Comparison of ENCODE assay signal across 14 cellular contexts in genomic region chr7:27898735-27899134, GRCh38.
DNase-seq lines count a peak whose midpoint lies in the region; ATAC-seq, FAIRE-seq and TF ChIP-seq lines count a peak whose summit lies in the region.
"Had no signal": no experiment of that assay in that cellular context is flagged by ENCODE, and none has a peak within 500 bp of the region (broad histone marks: within the 10 kb centered on the region; RNA-seq: fewer than 3 reads in every experiment).

No MANE protein-coding gene starts in this region.

- H3K9me1 ChIP-seq in K562 (ENCODE audit: control insufficient read depth, insufficient read depth, low read length) = no peaks in the 10 kb centered on the region

- H4K20me1 ChIP-seq in BLaER1 treated with 17β-estradiol and CSF1 and Interleukin-3, amounts not matched to agents 10 nM and 100 nM = peaks cover 0 to 24% (median 0%) of the 10 kb centered on the region in 11 experiments; a peak in 1 of 22 replicates
- no peaks in the 10 kb centered on the region for H4K20me1 ChIP-seq in H9 (ENCODE audit: control insufficient read depth, insufficient read depth, insufficient read length)
- 0 out of 2 replicates have a peak, but pooled peaks cover 3% of the 10 kb centered on the region for H4K20me1 ChIP-seq in K562 (replicated peaks; ENCODE audit: control insufficient read depth, insufficient read depth, low read length)

- no peak overlapping the region for H3K14ac ChIP-seq in H9 (ENCODE audit: insufficient read depth, low read length)

- H4K8ac ChIP-seq in H9 (replicated peaks; ENCODE audit: insufficient read length, low read depth, low read length) = no peak overlapping the region

- no peak for TF ChIP-seq RAD21 in K562 (CRISPR knock-in tag; conservative IDR thresholded peaks at IDR 0.05 in 1 of 2, IDR thresholded peaks at IDR 0.05 in 1 of 2)

- H3K4me1 Mint-ChIP-seq in H9 = peaks cover 25 to 29% of the 10 kb centered on the region in 2 experiments

- POLR2A ChIA-PET in K562 (lab: Yijun Ruan, JAX) = no interaction called here

- H4K91ac ChIP-seq in H9 (ENCODE audit: insufficient read length, low read depth, low read length) = no peak overlapping the region

- no peak overlapping the region for H3K56ac ChIP-seq in H9 (ENCODE audit: insufficient read length, low read depth, low read length)

- H3K36me3 Mint-ChIP-seq in H9 (ENCODE audit: insufficient read depth in 1 of 3, low read depth in 3 of 3) = peaks cover 0 to 3% (median 0%) of the 10 kb centered on the region in 3 experiments; a peak in 1 of 7 replicates

- peak overlapping the region in 9 of 11 experiments; percentile 76 to 86 (median 83); a peak in 18 of 22 replicates for H3K27ac ChIP-seq in BLaER1 treated with 17β-estradiol and CSF1 and Interleukin-3, amounts not matched to agents 10 nM and 100 nM
- no peak overlapping the region for H3K27ac ChIP-seq in H9 (ENCODE audit: insufficient read length, low read depth, low read length)
- H3K27ac ChIP-seq in K562 (ENCODE audit: extremely low read depth, low read depth, low read length) = no peak overlapping the region
- H3K27ac ChIP-seq in ovary = no peak overlapping the region

- no peak for FAIRE-seq in K562 (lab: Jason Lieb, UNC)
- FAIRE-seq: H54 had no signal

- peak overlapping the region; percentile 31 to 42 (median 35); a peak in 3 of 7 replicates for H3K27ac Mint-ChIP-seq in H9

- H3K18ac ChIP-seq in H9 (ENCODE audit: insufficient read length, low read depth, low read length) = no peak overlapping the region

- H3K79me2 ChIP-seq in H9 (ENCODE audit: insufficient read depth, low read length) (no peaks in the 10 kb centered on the region), K562 (ENCODE audit: control insufficient read depth, insufficient read depth, low read length) (no peaks in the 10 kb centered on the region)

- H2BK20ac ChIP-seq in H9 (ENCODE audit: low read depth, low read length, poor library complexity, severe bottlenecking) = no peak overlapping the region

- no peak overlapping the region for H3K4me3 Mint-ChIP-seq in H9

- H3K27me3 Mint-ChIP-seq in H9 (ENCODE audit: low read depth) = no peaks in the 10 kb centered on the region

- TF ChIP-seq CTCF in H9 (conservative IDR thresholded peaks at IDR 0.05) (no peak), K562 (IDR thresholded peaks at IDR 0.05 in 2 of 3, conservative IDR thresholded peaks at IDR 0.05 in 1 of 3; ENCODE audit: insufficient read depth in 2 of 3, low read depth in 1 of 3, low read length in 3 of 3) (no peak), mucosa of descending colon (IDR thresholded peaks at IDR 0.05) (no peak), ovary (IDR thresholded peaks at IDR 0.05) (no peak)

- no peak overlapping the region for H3K4ac ChIP-seq in H9 (ENCODE audit: low read depth, low read length)

- H3K36me3 ChIP-seq in BLaER1 treated with 17β-estradiol and CSF1 and Interleukin-3, amounts not matched to agents 10 nM and 100 nM = peaks cover 0 to 20% (median 9%) of the 10 kb centered on the region in 11 experiments; a peak in 19 of 22 replicates
- no peaks in the 10 kb centered on the region for H3K36me3 ChIP-seq in K562 (ENCODE audit: control insufficient read depth, insufficient read depth, low read length)
- no peaks in the 10 kb centered on the region for H3K36me3 ChIP-seq in mucosa of descending colon (ENCODE audit: low read depth)
- no peaks in the 10 kb centered on the region for H3K36me3 ChIP-seq in ovary

- CTCF ChIA-PET in K562 (lab: Yijun Ruan, JAX; ENCODE audit: low intra/inter-chr PET ratio) = no interaction called here

- no peak overlapping the region for H2BK120ac ChIP-seq in H9 (ENCODE audit: low read depth, low read length, poor library complexity, severe bottlenecking)

- H3K4me2 ChIP-seq in BLaER1 treated with 17β-estradiol and CSF1 and Interleukin-3, amounts not matched to agents 10 nM and 100 nM = peak overlapping the region; percentile 61 to 94 (median 86)
- H3K4me2 ChIP-seq in H9 (ENCODE audit: insufficient read depth, insufficient read length, low read length) = no peak overlapping the region
- H3K4me2 ChIP-seq in K562 (ENCODE audit: insufficient read depth, low read length) = no peak overlapping the region

- no peak overlapping the region for H2AK5ac ChIP-seq in H9 (ENCODE audit: insufficient read length, low read length)

- H3K79me1 ChIP-seq in H9 (ENCODE audit: insufficient read depth, low read depth, low read length, poor library complexity, severe bottlenecking) = no peaks in the 10 kb centered on the region

- H2BK15ac ChIP-seq in H9 (ENCODE audit: low read depth, low read length) = no peak overlapping the region

- no peaks in the 10 kb centered on the region for H3K23me2 ChIP-seq in H9 (ENCODE audit: insufficient read length, low read depth, low read length, poor library complexity, severe bottlenecking)

- DNase-seq in H9 (no peak), K562 (ENCODE audit: extremely low read depth in 1 of 4, low spot score in 3 of 4) (no peak), mucosa of descending colon (no peak), NCI-H2171 treated with DMSO at 0.1 percent for 48 hours (lab: John Stamatoyannopoulos, UW) (no peak), ovary (no peak), posterior vena cava (ENCODE audit: low spot score) (no peak)
- no peak for DNase-seq in stimulated activated CD4-positive, alpha-beta T cell treated with anti-CD3 and anti-CD28 coated beads, Interleukin-2, amount 100 ng/mL, for 24 hours
- DNase-seq: AML-193, DMS153, Kasumi-1, NCI-H1930, NCI-H524 had no signal

- no peak overlapping the region for H2AFZ ChIP-seq in H9 (ENCODE audit: low read length)
- H2AFZ ChIP-seq in K562 (ENCODE audit: low read depth, low read length) = no peak overlapping the region

- TF ChIP-seq EP300 in K562 (IDR thresholded peaks at IDR 0.05; ENCODE audit: low read length) (no peak), ovary (IDR thresholded peaks at IDR 0.05) (no peak)

- BruUV-seq in K562 (replicated peaks; lab: Mats Ljungman, UMichigan) = no TSS peak

- no peak overlapping the region for H3K4me3 ChIP-seq in BLaER1 treated with 17β-estradiol and CSF1 and Interleukin-3, amounts not matched to agents 10 nM and 100 nM
- H3K4me3 ChIP-seq in K562 = no peak overlapping the region
- no peak overlapping the region for H3K4me3 ChIP-seq in mucosa of descending colon
- H3K4me3 ChIP-seq in ovary = no peak overlapping the region

- no peaks in the 10 kb centered on the region for H3K9me3 Mint-ChIP-seq in H9

- TF ChIP-seq POLR2A in K562 (conservative IDR thresholded peaks at IDR 0.05) (no peak), ovary (IDR thresholded peaks at IDR 0.05) (no peak)

- no peak overlapping the region for H3K23ac ChIP-seq in H9 (ENCODE audit: insufficient read length, low read depth, low read length)

- H3T11ph ChIP-seq in H9 (ENCODE audit: low read length) = no peak overlapping the region

- H3K9me3 ChIP-seq in BLaER1 treated with 17β-estradiol and CSF1 and Interleukin-3, amounts not matched to agents 10 nM and 100 nM (replicated peaks in 1 of 11) = no peaks in the 10 kb centered on the region
- H3K9me3 ChIP-seq in H9 (ENCODE audit: control insufficient read depth, low read depth, low read length) = no peaks in the 10 kb centered on the region
- no peaks in the 10 kb centered on the region for H3K9me3 ChIP-seq in K562 (replicated peaks; ENCODE audit: control insufficient read depth, insufficient read depth, low read depth, low read length)
- H3K9me3 ChIP-seq in mucosa of descending colon = no peaks in the 10 kb centered on the region
- H3K9me3 ChIP-seq in ovary = no peaks in the 10 kb centered on the region

- intact Hi-C loops in K562 (cut with micrococcal nuclease) (no loop called here), mucosa of descending colon (cut with DNase I, micrococcal nuclease) (no loop called here), ovary (cut with DNase I) (no loop called here), posterior vena cava (cut with DNase I) (no loop called here)

- WGBS in H9 (ENCODE audit: extremely low coverage, insufficient read length, low lambda C conversion rate) = no CpG with 5 or more reads among the region's 4 CpGs
- WGBS in K562 (ENCODE audit: insufficient coverage, low coverage, missing lambda C conversion rate) = 3% methylated on average over 4 of the region's 4 CpGs
- WGBS in ovary, 3 donors = 25 to 38% (median 31%) methylated on average over 4 of the region's 4 CpGs

- no peak overlapping the region for H4K5ac ChIP-seq in H9 (ENCODE audit: insufficient read length, low read depth, low read length)

- no peaks in the 10 kb centered on the region for H3K27me3 ChIP-seq in BLaER1 treated with 17β-estradiol and CSF1 and Interleukin-3, amounts not matched to agents 10 nM and 100 nM
- no peaks in the 10 kb centered on the region for H3K27me3 ChIP-seq in H9 (ENCODE audit: insufficient read depth, low read length)
- H3K27me3 ChIP-seq in K562 (ENCODE audit: control insufficient read depth in 2 of 2, insufficient read depth in 2 of 2, low read length in 2 of 2) = peaks cover 21 to 31% of the 10 kb centered on the region in 2 experiments
- no peaks in the 10 kb centered on the region for H3K27me3 ChIP-seq in ovary

- no peak overlapping the region for H2BK12ac ChIP-seq in H9 (ENCODE audit: insufficient read length, low read depth, low read length)

- ATAC-seq in K562 (no peak), mucosa of descending colon (peak; percentile 49)

- H3K9ac ChIP-seq in BLaER1 treated with 17β-estradiol and CSF1 and Interleukin-3, amounts not matched to agents 10 nM and 100 nM = no peak overlapping the region; a peak in 1 of 22 replicates
- H3K9ac ChIP-seq in H9 (ENCODE audit: extremely low read depth, insufficient read length, low read length) (no peak overlapping the region), K562 (ENCODE audit: insufficient read depth in 1 of 2, low read depth in 2 of 2, low read length in 2 of 2) (no peak overlapping the region)

- H2BK5ac ChIP-seq in H9 (ENCODE audit: insufficient read length, low read length) = no peak overlapping the region

- in situ Hi-C loops in K562 (cut with MboI) = no loop called here

- H3K4me1 ChIP-seq in BLaER1 treated with 17β-estradiol and CSF1 and Interleukin-3, amounts not matched to agents 10 nM and 100 nM = peaks cover 62 to 75% (median 66%) of the 10 kb centered on the region in 10 experiments
- peaks cover 3% of the 10 kb centered on the region; the same call in 1 of the 2 replicates for H3K4me1 ChIP-seq in H9 (ENCODE audit: insufficient read depth, low read length)
- no peaks in the 10 kb centered on the region for H3K4me1 ChIP-seq in K562 (replicated peaks in 1 of 2; ENCODE audit: control insufficient read depth in 2 of 2, insufficient read depth in 2 of 2, low read length in 2 of 2)
- peaks cover 10% of the 10 kb centered on the region for H3K4me1 ChIP-seq in mucosa of descending colon (ENCODE audit: low read depth)
- H3K4me1 ChIP-seq in ovary (ENCODE audit: insufficient read depth) = peaks cover 9% of the 10 kb centered on the region

TF ChIP-seq in K562, 482 proteins besides CTCF, POLR2A, EP300 and RAD21 (continues in another document):
- TF ChIP-seq ELK3 (CRISPR knock-in tag; IDR thresholded peaks at IDR 0.05) = no peak

Comparison
In these comparisons a context has a peak if more than half of its experiments do, and no peak if none do; other contexts are left out.
1. H3K27ac ChIP-seq: peak in BLaER1 treated with 17β-estradiol and CSF1 and Interleukin-3, amounts not matched to agents 10 nM and 100 nM (9 of 11); none in H9 (single experiment), K562 (single experiment) and ovary (0 of 2).
2. H3K4me2 ChIP-seq: peak in BLaER1 treated with 17β-estradiol and CSF1 and Interleukin-3, amounts not matched to agents 10 nM and 100 nM (11 of 11); none in H9 (single experiment) and K562 (single experiment).